1 cellular context compared by ENCODE assay signal in genomic region chr17:72604518-72604917, GRCh38.
A peak's percentile ranks its signal among the peaks of the same experiment; 100 is the strongest.
TF ChIP-seq lines count a peak whose summit lies in the region.

No MANE protein-coding gene starts in this region.

TF ChIP-seq in HepG2, 621 proteins besides CTCF, POLR2A, EP300 and RAD21 (continued from another document and continues in another):
- no peak for TF ChIP-seq ZBTB49 (CRISPR knock-in tag; IDR thresholded peaks at IDR 0.05; ENCODE audit: borderline replicate concordance)
- no peak for TF ChIP-seq ZNF18 (CRISPR knock-in tag; IDR thresholded peaks at IDR 0.05; ENCODE audit: insufficient replicate concordance)
- TF ChIP-seq KLF15 (CRISPR knock-in tag; IDR thresholded peaks at IDR 0.05; ENCODE audit: borderline replicate concordance), result no peak
- TF ChIP-seq NR3C1 (CRISPR knock-in tag; IDR thresholded peaks at IDR 0.05), result no peak
- TF ChIP-seq ZNF33B (CRISPR knock-in tag; IDR thresholded peaks at IDR 0.05), result no peak
- TF ChIP-seq ATF7-NPFF (CRISPR knock-in tag; IDR thresholded peaks at IDR 0.05; ENCODE audit: low read depth), result no peak
- TF ChIP-seq KAT8 (CRISPR knock-in tag; IDR thresholded peaks at IDR 0.05), result peak; percentile 54; the same call in 1 of the 2 replicates
- TF ChIP-seq ZNF7 (CRISPR knock-in tag; IDR thresholded peaks at IDR 0.05), result no peak
- TF ChIP-seq ZNF879 (CRISPR knock-in tag; IDR thresholded peaks at IDR 0.05), result no peak
- TF ChIP-seq FOXO1 (CRISPR knock-in tag; IDR thresholded peaks at IDR 0.05), result peak; percentile 54; the same call in 1 of the 2 replicates
- no peak for TF ChIP-seq ZNF407 (CRISPR knock-in tag; IDR thresholded peaks at IDR 0.05; ENCODE audit: not compliant biosample characterization)
- TF ChIP-seq MAFG (CRISPR knock-in tag; IDR thresholded peaks at IDR 0.05), result no peak
- no peak for TF ChIP-seq ZNF232 (CRISPR knock-in tag; IDR thresholded peaks at IDR 0.05; ENCODE audit: borderline replicate concordance)
- no peak for TF ChIP-seq SMC3 (IDR thresholded peaks at IDR 0.05; ENCODE audit: low read length)
- TF ChIP-seq ZNF3 (CRISPR knock-in tag; IDR thresholded peaks at IDR 0.05), result no peak
- no peak for TF ChIP-seq SP1 (IDR thresholded peaks at IDR 0.05)
- no peak for TF ChIP-seq SP1 (CRISPR knock-in tag; IDR thresholded peaks at IDR 0.05)
- TF ChIP-seq ZFP62 (CRISPR knock-in tag; IDR thresholded peaks at IDR 0.05), result no peak
- TF ChIP-seq NFRKB (IDR thresholded peaks at IDR 0.05), result no peak
- no peak for TF ChIP-seq USF2 (IDR thresholded peaks at IDR 0.05; ENCODE audit: low read depth, low read length)
- TF ChIP-seq USF2 (CRISPR knock-in tag; IDR thresholded peaks at IDR 0.05; ENCODE audit: borderline replicate concordance), result no peak
- TF ChIP-seq ARID2 (CRISPR knock-in tag; IDR thresholded peaks at IDR 0.05; ENCODE audit: borderline replicate concordance), result no peak
- TF ChIP-seq ATF2 (CRISPR knock-in tag; IDR thresholded peaks at IDR 0.05), result 0 out of 2 replicates have a peak, but pooled peaks have one; percentile 39
- TF ChIP-seq KDM5A (IDR thresholded peaks at IDR 0.05; ENCODE audit: borderline replicate concordance, low read length), result no peak
- TF ChIP-seq ZNF318 (CRISPR knock-in tag; IDR thresholded peaks at IDR 0.05), result no peak
- TF ChIP-seq REL (CRISPR knock-in tag; conservative IDR thresholded peaks at IDR 0.05), result no peak
- TF ChIP-seq ARNT (IDR thresholded peaks at IDR 0.05), result no peak
- peak; percentile 85 for TF ChIP-seq SAP130 (CRISPR knock-in tag; IDR thresholded peaks at IDR 0.05; ENCODE audit: low read depth)
- TF ChIP-seq ZBTB8A (CRISPR knock-in tag; IDR thresholded peaks at IDR 0.05; ENCODE audit: borderline replicate concordance, low read depth), result no peak
- TF ChIP-seq ZNF674 (CRISPR knock-in tag; IDR thresholded peaks at IDR 0.05; ENCODE audit: low read depth), result no peak
- no peak for TF ChIP-seq SMAD9 (CRISPR knock-in tag; IDR thresholded peaks at IDR 0.05)
- TF ChIP-seq ZNF691 (CRISPR knock-in tag; IDR thresholded peaks at IDR 0.05; ENCODE audit: borderline replicate concordance, low read depth), result no peak
- peak; percentile 92 for TF ChIP-seq SMAD3 (CRISPR knock-in tag; IDR thresholded peaks at IDR 0.05)
- TF ChIP-seq ZFP37 (CRISPR knock-in tag; IDR thresholded peaks at IDR 0.05; ENCODE audit: borderline replicate concordance), result no peak
- TF ChIP-seq SPEN (CRISPR knock-in tag; IDR thresholded peaks at IDR 0.05; ENCODE audit: low read depth), result 0 out of 2 replicates have a peak, but pooled peaks have one; percentile 46
